Comparison of ENCODE assay signal across 16 cellular contexts in genomic region chr2:15195723-15196270, GRCh38.
"Had no signal": no experiment of that assay in that cellular context is flagged by ENCODE, and none has a peak within 500 bp of the region (broad histone marks: within the 10 kb centered on the region; RNA-seq: fewer than 3 reads in every experiment).

No MANE protein-coding gene starts in this region.

- H3K36me3 ChIP-seq: cardiac muscle cell, esophagus squamous epithelium, WERI-Rb-1 had no signal

- DNase-seq: activated CD4-positive, alpha-beta T cell treated with anti-CD3 and anti-CD28 coated beads, Interleukin-2, amount 50 U/mL, for 4 hours; activated gamma-delta T cell treated with Interleukin-2 at 50 U/mL for 16 hours; effector CD8-positive, alpha-beta T cell; esophagus squamous epithelium; left colon; naive B cell; right cardiac atrium; stimulated activated CD4-positive, alpha-beta T cell treated with anti-CD3 and anti-CD28 coated beads, Interleukin-15, amount 100 ng/mL, for 24 hours; stimulated activated CD4-positive, alpha-beta T cell treated with anti-CD3 and anti-CD28 coated beads, Interleukin-2, amount 100 ng/mL, for 48 hours; SW 1271; T-helper 2 cell; testis; WERI-Rb-1 had no signal

- H3K4me3 ChIP-seq: cardiac muscle cell, esophagus squamous epithelium, lung, skin epidermis, testis had no signal

- H3K9me3 ChIP-seq: esophagus squamous epithelium, testis had no signal

- H3K4me1 ChIP-seq: esophagus squamous epithelium had no signal

- H3K27ac ChIP-seq: cardiac muscle cell, esophagus squamous epithelium, skin epidermis, testis, WERI-Rb-1 had no signal

- ATAC-seq: left colon, right cardiac atrium had no signal

- H3K27me3 ChIP-seq: cardiac muscle cell, esophagus squamous epithelium, testis had no signal
